ENCODE assay signal across 2 cellular contexts in the genomic region with DNA sequence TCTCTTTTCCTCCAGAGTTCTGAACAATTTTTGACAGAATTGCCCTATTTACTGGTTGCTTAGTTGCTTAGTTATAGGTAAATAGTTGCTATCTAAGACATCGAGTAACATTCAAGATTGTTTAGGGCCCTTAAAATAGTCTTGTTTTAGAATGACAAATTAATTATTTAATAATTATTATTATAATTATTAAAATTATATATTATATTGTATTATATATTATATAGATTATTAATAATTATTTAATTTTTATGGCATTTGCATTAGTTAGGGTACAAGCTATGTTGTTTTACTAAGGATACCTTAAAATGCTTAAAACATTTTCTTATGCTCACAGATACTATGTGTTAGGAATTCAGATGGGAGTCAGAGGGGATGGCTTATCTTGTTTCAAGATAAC.
TF ChIP-seq lines count a peak whose summit lies in the region.

No MANE protein-coding gene starts in this region.

TF ChIP-seq in WTC11, 78 proteins besides CTCF, POLR2A, EP300 and RAD21 (continued from another document):
- TF ChIP-seq GRHL2 (CRISPR knock-in tag; IDR thresholded peaks at IDR 0.05; ENCODE audit: insufficient replicate concordance, severe bottlenecking), result no peak
- TF ChIP-seq HMGA2 (CRISPR knock-in tag; IDR thresholded peaks at IDR 0.05), result peak; percentile 91
TF ChIP-seq in WTC11: peak in this region for 1.

TF ChIP-seq in K562, 482 proteins besides CTCF, POLR2A, EP300 and RAD21 (continued from another document):
- TF ChIP-seq, protein P1, sequence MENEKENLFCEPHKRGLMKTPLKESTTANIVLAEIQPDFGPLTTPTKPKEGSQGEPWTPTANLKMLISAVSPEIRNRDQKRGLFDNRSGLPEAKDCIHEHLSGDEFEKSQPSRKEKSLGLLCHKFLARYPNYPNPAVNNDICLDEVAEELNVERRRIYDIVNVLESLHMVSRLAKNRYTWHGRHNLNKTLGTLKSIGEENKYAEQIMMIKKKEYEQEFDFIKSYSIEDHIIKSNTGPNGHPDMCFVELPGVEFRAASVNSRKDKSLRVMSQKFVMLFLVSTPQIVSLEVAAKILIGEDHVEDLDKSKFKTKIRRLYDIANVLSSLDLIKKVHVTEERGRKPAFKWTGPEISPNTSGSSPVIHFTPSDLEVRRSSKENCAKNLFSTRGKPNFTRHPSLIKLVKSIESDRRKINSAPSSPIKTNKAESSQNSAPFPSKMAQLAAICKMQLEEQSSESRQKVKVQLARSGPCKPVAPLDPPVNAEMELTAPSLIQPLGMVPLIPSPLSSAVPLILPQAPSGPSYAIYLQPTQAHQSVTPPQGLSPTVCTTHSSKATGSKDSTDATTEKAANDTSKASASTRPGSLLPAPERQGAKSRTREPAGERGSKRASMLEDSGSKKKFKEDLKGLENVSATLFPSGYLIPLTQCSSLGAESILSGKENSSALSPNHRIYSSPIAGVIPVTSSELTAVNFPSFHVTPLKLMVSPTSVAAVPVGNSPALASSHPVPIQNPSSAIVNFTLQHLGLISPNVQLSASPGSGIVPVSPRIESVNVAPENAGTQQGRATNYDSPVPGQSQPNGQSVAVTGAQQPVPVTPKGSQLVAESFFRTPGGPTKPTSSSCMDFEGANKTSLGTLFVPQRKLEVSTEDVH (IDR thresholded peaks at IDR 0.05; ENCODE audit: low read depth, partially characterized antibody), result no peak
- no peak for TF ChIP-seq ZNF644 (tag; IDR thresholded peaks at IDR 0.05; ENCODE audit: low read depth)
- TF ChIP-seq CAMTA2 (CRISPR knock-in tag; conservative IDR thresholded peaks at IDR 0.05), result no peak
